ENCODE assay signal across 24 cellular contexts in the genomic region with DNA sequence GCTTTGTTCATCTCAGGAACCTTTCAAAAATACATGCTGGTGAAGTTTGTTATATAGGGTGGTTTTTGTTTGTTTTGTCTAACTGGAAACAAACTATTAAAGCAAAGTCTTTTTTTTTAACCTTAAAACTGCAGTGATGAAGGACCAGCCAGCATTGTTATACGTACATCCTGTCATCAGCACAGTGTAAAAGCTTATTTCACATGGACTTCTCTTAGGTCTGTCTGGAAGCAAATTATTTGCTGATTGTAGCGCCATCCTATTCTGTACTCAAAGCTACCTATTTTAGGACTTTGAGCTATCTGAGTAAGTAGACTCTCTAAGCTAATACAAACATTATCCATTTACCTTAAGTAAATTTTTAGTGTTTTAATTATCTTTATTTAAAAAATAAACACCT.
DNase-seq lines count a peak whose midpoint lies in the region; ATAC-seq lines count a peak whose summit lies in the region.
"Had no signal": no experiment of that assay in that cellular context is flagged by ENCODE, and none has a peak within 500 bp of the region (broad histone marks: within the 10 kb centered on the region; RNA-seq: fewer than 3 reads in every experiment).

No MANE protein-coding gene starts in this region.

- H3K27me3 Mint-ChIP-seq in T-helper 1 cell treated with Interleukin-12 subunit alpha and Interleukin-12 subunit beta and Interleukin-4 antibody, amounts not matched to agents 30 μg/mL and 1 μg/mL, for 36 hours (ENCODE audit: low read depth), result no peaks in the 10 kb centered on the region
- H3K27me3 Mint-ChIP-seq in CD4-positive, alpha-beta memory T cell, result no peaks in the 10 kb centered on the region
- H3K27me3 Mint-ChIP-seq in activated T-helper 17 cell treated with anti-CD3 and anti-CD28 coated beads, Interleukin-2, amount 50 U/mL, for 72 hours, result no peaks in the 10 kb centered on the region

- no peaks in the 10 kb centered on the region for H3K36me3 ChIP-seq in CD4-positive, alpha-beta memory T cell (ENCODE audit: insufficient read depth, low read length)
- peaks cover 24 to 38% of the 10 kb centered on the region in 2 donors for H3K36me3 ChIP-seq in mucosa of rectum (ENCODE audit: control insufficient read depth in 2 of 2, insufficient read depth in 2 of 2, low read length in 2 of 2)
- H3K36me3 ChIP-seq: neutrophil had no signal

- DNase-seq in T-helper 1 cell (no peak), HT-29 (ENCODE audit: low spot score) (no peak), NCI-H774 (lab: John Stamatoyannopoulos, UW) (no peak), NCI-H2171 (lab: John Stamatoyannopoulos, UW) (no peak)
- DNase-seq in CD4-positive, alpha-beta memory T cell, result peak in 3 of 5 donors; percentile 38 to 58 (median 54)
- DNase-seq: 8988T, adrenal gland, brain microvascular endothelial cell, Calu3, GM23248, hypothalamus, Karpas-422, MV-4-11, NCI-H187 treated with DMSO at 0.1 percent for 48 hours, NCI-H226, Right ventricle myocardium superior, SW 1271 had no signal

- POLR2A ChIA-PET in CD4-positive, alpha-beta memory T cell (lab: Charles Lee; ENCODE audit: partially characterized antibody), result interaction anchor here (0.6 to 3.5 kb wide), 8 partner anchors 9 to 151 kb away, joined by 3 to 21 read pairs (median 4); partner anchors contain the start of gene SYNJ2

- no peaks in the 10 kb centered on the region for H3K9me3 ChIP-seq in CD4-positive, alpha-beta memory T cell (ENCODE audit: control insufficient read depth in 1 of 2, low read length in 2 of 2)
- H3K9me3 ChIP-seq in mucosa of rectum (ENCODE audit: control insufficient read depth in 2 of 2, low read length in 2 of 2), result no peaks in the 10 kb centered on the region
- H3K9me3 ChIP-seq: adrenal gland, gastroesophageal sphincter, neutrophil, tibial nerve had no signal

- peaks cover 43% of the 10 kb centered on the region for H3K4me1 Mint-ChIP-seq in T-helper 1 cell treated with Interleukin-12 subunit alpha and Interleukin-12 subunit beta and Interleukin-4 antibody, amounts not matched to agents 30 μg/mL and 1 μg/mL, for 36 hours (ENCODE audit: low read depth)
- peaks cover 34 to 76% (median 46%) of the 10 kb centered on the region in 4 donors for H3K4me1 Mint-ChIP-seq in CD4-positive, alpha-beta memory T cell
- peaks cover 55% of the 10 kb centered on the region for H3K4me1 Mint-ChIP-seq in activated T-helper 17 cell treated with anti-CD3 and anti-CD28 coated beads, Interleukin-2, amount 50 U/mL, for 72 hours

- H3K4me3 Mint-ChIP-seq in T-helper 1 cell treated with Interleukin-12 subunit alpha and Interleukin-12 subunit beta and Interleukin-4 antibody, amounts not matched to agents 30 μg/mL and 1 μg/mL, for 36 hours, result no peak overlapping the region
- peak overlapping the region in 6 of 8 donors; percentile 24 to 50 (median 37) for H3K4me3 Mint-ChIP-seq in CD4-positive, alpha-beta memory T cell
- peak overlapping the region; percentile 59 for H3K4me3 Mint-ChIP-seq in activated T-helper 17 cell treated with anti-CD3 and anti-CD28 coated beads, Interleukin-2, amount 50 U/mL, for 72 hours

- intact Hi-C loops in CD4-positive, alpha-beta memory T cell (cut with micrococcal nuclease), result loop anchor here (2.0 kb wide), 1 partner anchor 120 kb away; no protein-coding TSS in a partner anchor

- no peak overlapping the region for H3K4me3 ChIP-seq in CD4-positive, alpha-beta memory T cell (ENCODE audit: low read length in 2 of 2)
- no peak overlapping the region for H3K4me3 ChIP-seq in mucosa of rectum (ENCODE audit: low read length in 2 of 2)
- H3K4me3 ChIP-seq: adrenal gland, gastroesophageal sphincter, GM23248, skin epidermis, tibial nerve had no signal

- ATAC-seq in activated T-helper 17 cell treated with anti-CD3 and anti-CD28 coated beads, Interleukin-2, amount 50 U/mL, for 72 hours (replicated peaks), result no peak
- ATAC-seq: gastroesophageal sphincter had no signal

- H3K36me3 Mint-ChIP-seq in T-helper 1 cell treated with Interleukin-12 subunit alpha and Interleukin-12 subunit beta and Interleukin-4 antibody, amounts not matched to agents 30 μg/mL and 1 μg/mL, for 36 hours (ENCODE audit: low read depth), result peaks cover 50% of the 10 kb centered on the region
- peaks cover 48 to 54% of the 10 kb centered on the region in 2 donors for H3K36me3 Mint-ChIP-seq in CD4-positive, alpha-beta memory T cell
- H3K36me3 Mint-ChIP-seq in activated T-helper 17 cell treated with anti-CD3 and anti-CD28 coated beads, Interleukin-2, amount 50 U/mL, for 72 hours (ENCODE audit: low read depth), result peaks cover 100% of the 10 kb centered on the region

- peaks cover 35% of the 10 kb centered on the region for H3K4me1 ChIP-seq in CD4-positive, alpha-beta memory T cell (ENCODE audit: insufficient read depth, low read length)
- no peaks in the 10 kb centered on the region for H3K4me1 ChIP-seq in mucosa of rectum (ENCODE audit: control insufficient read depth in 2 of 2, insufficient read depth in 2 of 2, low read length in 2 of 2)
- H3K4me1 ChIP-seq: adrenal gland had no signal

- no peak overlapping the region for H3K9ac ChIP-seq in mucosa of rectum (ENCODE audit: low read depth in 1 of 2, low read length in 2 of 2)
- H3K9ac ChIP-seq: GM23248 had no signal

- H3K27me3 ChIP-seq in CD4-positive, alpha-beta memory T cell (ENCODE audit: insufficient read depth, low read length), result no peaks in the 10 kb centered on the region
- no peaks in the 10 kb centered on the region for H3K27me3 ChIP-seq in mucosa of rectum (ENCODE audit: control insufficient read depth in 2 of 2, insufficient read depth in 2 of 2, low read length in 2 of 2)
- H3K27me3 ChIP-seq: adrenal gland, brain microvascular endothelial cell, gastroesophageal sphincter, neutrophil, tibial nerve had no signal

- peak overlapping the region; percentile 55 for H3K27ac ChIP-seq in CD4-positive, alpha-beta memory T cell (ENCODE audit: low read depth, low read length)
- peak overlapping the region; percentile 20 to 28 for H3K27ac ChIP-seq in mucosa of rectum (ENCODE audit: low read depth in 2 of 2, low read length in 2 of 2)
- H3K27ac ChIP-seq: adrenal gland, brain microvascular endothelial cell, gastroesophageal sphincter, GM23248, neutrophil, tibial nerve had no signal

- H3K27ac Mint-ChIP-seq in T-helper 1 cell treated with Interleukin-12 subunit alpha and Interleukin-12 subunit beta and Interleukin-4 antibody, amounts not matched to agents 30 μg/mL and 1 μg/mL, for 36 hours, result peak overlapping the region; percentile 83
- H3K27ac Mint-ChIP-seq in CD4-positive, alpha-beta memory T cell, result peak overlapping the region; percentile 90 to 98 (median 97)
- H3K27ac Mint-ChIP-seq in activated T-helper 17 cell treated with anti-CD3 and anti-CD28 coated beads, Interleukin-2, amount 50 U/mL, for 72 hours, result peak overlapping the region; percentile 98

- H3K9me3 Mint-ChIP-seq in T-helper 1 cell treated with Interleukin-12 subunit alpha and Interleukin-12 subunit beta and Interleukin-4 antibody, amounts not matched to agents 30 μg/mL and 1 μg/mL, for 36 hours, result no peaks in the 10 kb centered on the region
- no peaks in the 10 kb centered on the region for H3K9me3 Mint-ChIP-seq in CD4-positive, alpha-beta memory T cell
- peaks cover 6% of the 10 kb centered on the region for H3K9me3 Mint-ChIP-seq in activated T-helper 17 cell treated with anti-CD3 and anti-CD28 coated beads, Interleukin-2, amount 50 U/mL, for 72 hours

- CTCF ChIA-PET in CD4-positive, alpha-beta memory T cell (lab: Charles Lee; ENCODE audit: partially characterized antibody), result interaction anchor here (1.4 to 5.6 kb wide), 4 partner anchors 12 to 142 kb away, joined by 6 to 36 read pairs (median 20); no protein-coding TSS in a partner anchor

Comparison
In these comparisons a context has a peak if more than half of its experiments do, and no peak if none do; other contexts are left out.
1. DNase-seq: peak in CD4-positive, alpha-beta memory T cell (3 of 5); none in T-helper 1 cell (0 of 5), HT-29 (single experiment), NCI-H774 (single experiment) and NCI-H2171 (single experiment).
2. Peak in every context shown above with its lines, with median percentiles within 50 percentile points of each other: H3K27ac Mint-ChIP-seq.